ENCODE assay signal across 1 cellular context in genomic region chr7:32897376-32897775, GRCh38.
A peak's percentile ranks its signal among the peaks of the same experiment; 100 is the strongest.
TF ChIP-seq lines count a peak whose summit lies in the region.

No MANE protein-coding gene starts in this region.

TF ChIP-seq in K562, 482 proteins besides CTCF, POLR2A, EP300 and RAD21 (continued from another document):
- TF ChIP-seq CBFA2T3 (IDR thresholded peaks at IDR 0.05) = peak; percentile 72
- 0 out of 2 replicates have a peak, but pooled peaks have one; percentile 7 for TF ChIP-seq HES1 (IDR thresholded peaks at IDR 0.05; ENCODE audit: low read depth)
- TF ChIP-seq ADNP (tag; IDR thresholded peaks at IDR 0.05) = peak; percentile 73
- TF ChIP-seq NCOR1 (IDR thresholded peaks at IDR 0.05) = peak; percentile 36; the same call in 1 of the 2 replicates
- peak; percentile 40; the same call in 1 of the 2 replicates for TF ChIP-seq ZEB2 (IDR thresholded peaks at IDR 0.05)
- TF ChIP-seq CBFA2T2 (conservative IDR thresholded peaks at IDR 0.05) = peak; percentile 47
